Comparison of ENCODE assay signal across 26 cellular contexts in genomic region chr1:208531003-208531750, GRCh38.
DNase-seq lines count a peak whose midpoint lies in the region; ATAC-seq, FAIRE-seq and TF ChIP-seq lines count a peak whose summit lies in the region.
"Had no signal": no experiment of that assay in that cellular context is flagged by ENCODE, and none has a peak within 500 bp of the region (broad histone marks: within the 10 kb centered on the region; RNA-seq: fewer than 3 reads in every experiment).

No MANE protein-coding gene starts in this region.

- H3K27ac ChIP-seq in BLaER1 treated with 17β-estradiol and CSF1 and Interleukin-3, amounts not matched to agents 10 nM and 100 nM = no peak overlapping the region
- H3K27ac ChIP-seq in K562 (ENCODE audit: extremely low read depth, low read depth, low read length) (no peak overlapping the region), mesendoderm (ENCODE audit: low read depth, low read length) (no peak overlapping the region), stomach (no peak overlapping the region)
- H3K27ac ChIP-seq: A549, body of pancreas, heart left ventricle, prostate gland had no signal

- peak overlapping the region; percentile 31 for H3K56ac ChIP-seq in mesendoderm (ENCODE audit: low read length)

- no peak for TF ChIP-seq RAD21 in K562 (CRISPR knock-in tag; conservative IDR thresholded peaks at IDR 0.05 in 1 of 2, IDR thresholded peaks at IDR 0.05 in 1 of 2)

- H3K18ac ChIP-seq in mesendoderm (ENCODE audit: low read length) = no peak overlapping the region

- in situ Hi-C loops in K562 (cut with MboI) = no loop called here

- no peak overlapping the region for H3K4ac ChIP-seq in mesendoderm (ENCODE audit: low read depth, low read length)

- TF ChIP-seq POLR2A in K562 (conservative IDR thresholded peaks at IDR 0.05) (no peak), stomach (IDR thresholded peaks at IDR 0.05) (no peak)

- no peaks in the 10 kb centered on the region for H3K9me3 ChIP-seq in BLaER1 treated with 17β-estradiol and CSF1 and Interleukin-3, amounts not matched to agents 10 nM and 100 nM (replicated peaks in 1 of 11)
- H3K9me3 ChIP-seq in K562 (replicated peaks; ENCODE audit: control insufficient read depth, insufficient read depth, low read depth, low read length) (no peaks in the 10 kb centered on the region), stomach (no peaks in the 10 kb centered on the region)
- H3K9me3 ChIP-seq: A549, body of pancreas, Caco-2, HAP-1, heart left ventricle, prostate gland had no signal

- H3K36me3 ChIP-seq in BLaER1 treated with 17β-estradiol and CSF1 and Interleukin-3, amounts not matched to agents 10 nM and 100 nM = no peaks in the 10 kb centered on the region
- H3K36me3 ChIP-seq in K562 (ENCODE audit: control insufficient read depth, insufficient read depth, low read length) (no peaks in the 10 kb centered on the region), mesendoderm (ENCODE audit: control insufficient read depth, insufficient read depth, low read length) (no peaks in the 10 kb centered on the region), stomach (no peaks in the 10 kb centered on the region)
- H3K36me3 ChIP-seq: HAP-1, heart left ventricle, prostate gland had no signal

- no peaks in the 10 kb centered on the region for H3K79me1 ChIP-seq in mesendoderm (ENCODE audit: low read length)

- H2BK120ac ChIP-seq in mesendoderm (ENCODE audit: low read depth, low read length) = no peak overlapping the region

- POLR2A ChIA-PET in K562 (lab: Yijun Ruan, JAX) = interaction anchor here (1.1 kb wide), 3 partner anchors 12 to 23 kb away, joined by 3 to 5 read pairs (median 3); no protein-coding TSS in a partner anchor

- H3K4me1 ChIP-seq in BLaER1 treated with 17β-estradiol and CSF1 and Interleukin-3, amounts not matched to agents 10 nM and 100 nM = peaks cover 10 to 76% (median 67%) of the 10 kb centered on the region in 10 experiments; a peak in 19 of 20 replicates
- H3K4me1 ChIP-seq in K562 (replicated peaks in 1 of 2; ENCODE audit: control insufficient read depth in 2 of 2, insufficient read depth in 2 of 2, low read length in 2 of 2) = no peaks in the 10 kb centered on the region; a peak in 1 of 5 replicates
- peaks cover 19% of the 10 kb centered on the region for H3K4me1 ChIP-seq in mesendoderm (ENCODE audit: control insufficient read depth, low read depth, low read length)
- peaks cover 0 to 9% (median 0%) of the 10 kb centered on the region in 4 donors for H3K4me1 ChIP-seq in stomach
- H3K4me1 ChIP-seq: A549, body of pancreas, Caco-2, HAP-1, prostate gland had no signal

- no peak overlapping the region for H2AFZ ChIP-seq in K562 (ENCODE audit: low read depth, low read length)

- ATAC-seq in K562 = no peak
- ATAC-seq: A549; activated CD4-positive, CD25-positive, alpha-beta regulatory T cell treated with anti-CD3 and anti-CD28 coated beads, Interleukin-2, amount 50 U/mL, for 24 hours; activated CD8-positive, alpha-beta T cell treated with anti-CD3 and anti-CD28 coated beads for 36 hours; activated naive CD8-positive, alpha-beta T cell treated with anti-CD3 and anti-CD28 coated beads, Interleukin-2, amount 50 U/mL, for 24 hours; body of pancreas; heart left ventricle had no signal

- no peaks in the 10 kb centered on the region for H3K9me1 ChIP-seq in K562 (ENCODE audit: control insufficient read depth, insufficient read depth, low read length)

- FAIRE-seq in K562 (lab: Jason Lieb, UNC) = no peak
- FAIRE-seq: A549, GM12891, TTC549, urothelium cell line had no signal

- no peaks in the 10 kb centered on the region for H3K27me3 ChIP-seq in BLaER1 treated with 17β-estradiol and CSF1 and Interleukin-3, amounts not matched to agents 10 nM and 100 nM
- 0 out of 5 replicates have a peak, but pooled peaks cover 0 to 5% of the 10 kb centered on the region in 2 experiments for H3K27me3 ChIP-seq in K562 (ENCODE audit: control insufficient read depth in 2 of 2, insufficient read depth in 2 of 2, low read length in 2 of 2)
- H3K27me3 ChIP-seq in mesendoderm (ENCODE audit: insufficient read depth, low read length, poor library complexity) = no peaks in the 10 kb centered on the region
- H3K27me3 ChIP-seq in stomach = peaks cover 0 to 11% (median 0%) of the 10 kb centered on the region in 3 donors
- H3K27me3 ChIP-seq: body of pancreas had no signal

- no peak overlapping the region for H3K23ac ChIP-seq in mesendoderm (ENCODE audit: low read length)

- DNase-seq in NCI-H2171 treated with DMSO at 0.1 percent for 48 hours (lab: John Stamatoyannopoulos, UW) (peak; percentile 39), NCI-H2171 (lab: John Stamatoyannopoulos, UW) (no peak), K562 (ENCODE audit: extremely low read depth in 1 of 4, low spot score in 3 of 4) (no peak), mesendoderm (peak; percentile 49), stomach (no peak), DMS114 treated with DMSO at 0.1 percent for 48 hours (lab: John Stamatoyannopoulos, UW; ENCODE audit: unreplicated experiment) (no peak)
- DNase-seq in activated T-cell treated with anti-CD3 and anti-CD28 coated beads, Interleukin-2, amount 50 U/mL, for 48 hours = no peak
- DNase-seq: activated CD8-positive, alpha-beta T cell treated with anti-CD3 and anti-CD28 coated beads for 36 hours; activated effector memory CD4-positive, alpha-beta T cell treated with anti-CD3 and anti-CD28 coated beads, Interleukin-2, amount 50 U/mL, for 16 hours; activated naive CD8-positive, alpha-beta T cell treated with anti-CD3 and anti-CD28 coated beads, Interleukin-2, amount 50 U/mL, for 24 hours; Caco-2; Kasumi-1; MV-4-11; NCI-H187; SIG-M5; T-helper 1 cell had no signal

- H2AK5ac ChIP-seq in mesendoderm (ENCODE audit: low read length) = peak overlapping the region; percentile 25

- no peak for TF ChIP-seq EP300 in K562 (IDR thresholded peaks at IDR 0.05; ENCODE audit: low read length)
- TF ChIP-seq EP300 in stomach (IDR thresholded peaks at IDR 0.05) = no peak

- no TSS peak for BruUV-seq in K562 (replicated peaks; lab: Mats Ljungman, UMichigan)

- H3K4me2 ChIP-seq in BLaER1 treated with 17β-estradiol and CSF1 and Interleukin-3, amounts not matched to agents 10 nM and 100 nM = peak overlapping the region in 10 of 11 experiments; percentile 15 to 84 (median 70); a peak in 19 of 22 replicates
- H3K4me2 ChIP-seq in K562 (ENCODE audit: insufficient read depth, low read length) = no peak overlapping the region
- H3K4me2 ChIP-seq in mesendoderm (ENCODE audit: low read length) = no peak overlapping the region
- H3K4me2 ChIP-seq: A549 had no signal

- no peak for TF ChIP-seq CTCF in K562 (IDR thresholded peaks at IDR 0.05 in 2 of 3, conservative IDR thresholded peaks at IDR 0.05 in 1 of 3; ENCODE audit: insufficient read depth in 2 of 3, low read depth in 1 of 3, low read length in 3 of 3)
- no peak for TF ChIP-seq CTCF in stomach (IDR thresholded peaks at IDR 0.05)

- WGBS in K562 (ENCODE audit: insufficient coverage, low coverage, missing lambda C conversion rate) = 0% methylated on average over 11 of the region's 11 CpGs
- WGBS in mesendoderm (ENCODE audit: extremely low coverage, insufficient coverage, low lambda C conversion rate) = no CpG with 5 or more reads among the region's 11 CpGs
- 55 to 69% (median 63%) methylated on average over 11 of the region's 11 CpGs for WGBS in stomach, 5 donors

- no peaks in the 10 kb centered on the region for H4K20me1 ChIP-seq in BLaER1 treated with 17β-estradiol and CSF1 and Interleukin-3, amounts not matched to agents 10 nM and 100 nM
- no peaks in the 10 kb centered on the region for H4K20me1 ChIP-seq in K562 (replicated peaks; ENCODE audit: control insufficient read depth, insufficient read depth, low read length)

- 0 out of 22 replicates have a peak overlapping the region, but pooled peaks of 1 of the 11 experiments have one; percentile 21 for H3K9ac ChIP-seq in BLaER1 treated with 17β-estradiol and CSF1 and Interleukin-3, amounts not matched to agents 10 nM and 100 nM
- H3K9ac ChIP-seq in K562 (ENCODE audit: insufficient read depth in 1 of 2, low read depth in 2 of 2, low read length in 2 of 2) = no peak overlapping the region
- no peak overlapping the region for H3K9ac ChIP-seq in mesendoderm (ENCODE audit: low read length)

- H2BK15ac ChIP-seq in mesendoderm (replicated peaks; ENCODE audit: low read depth) = no peak overlapping the region

- no peak overlapping the region; a peak in 1 of 20 replicates for H3K4me3 ChIP-seq in BLaER1 treated with 17β-estradiol and CSF1 and Interleukin-3, amounts not matched to agents 10 nM and 100 nM
- H3K4me3 ChIP-seq in K562 = no peak overlapping the region
- no peak overlapping the region for H3K4me3 ChIP-seq in mesendoderm (ENCODE audit: low read length)
- no peak overlapping the region for H3K4me3 ChIP-seq in stomach
- H3K4me3 ChIP-seq: A549, body of pancreas, HAP-1, heart left ventricle, prostate gland had no signal

- CTCF ChIA-PET in K562 (lab: Yijun Ruan, JAX; ENCODE audit: low intra/inter-chr PET ratio) = no interaction called here

- intact Hi-C loops in K562 (cut with micrococcal nuclease) (no loop called here), stomach (cut with DNase I; ENCODE audit: low total_unique reads) (no loop called here)

- peak overlapping the region; percentile 0 for H2BK5ac ChIP-seq in mesendoderm (ENCODE audit: low read length)

- no peak overlapping the region for H4K5ac ChIP-seq in mesendoderm (ENCODE audit: low read length)

- H3K79me2 ChIP-seq in K562 (ENCODE audit: control insufficient read depth, insufficient read depth, low read length) = no peaks in the 10 kb centered on the region
- no peaks in the 10 kb centered on the region for H3K79me2 ChIP-seq in mesendoderm (ENCODE audit: control insufficient read depth, insufficient read depth, low read length)

- no peak overlapping the region for H4K8ac ChIP-seq in mesendoderm (ENCODE audit: low read depth, low read length)

TF ChIP-seq in K562, 482 proteins besides CTCF, POLR2A, EP300 and RAD21 (continues in another document):
- no peak for TF ChIP-seq STAG1 (CRISPR knock-in tag; IDR thresholded peaks at IDR 0.05; ENCODE audit: borderline replicate concordance)

Comparison
In these comparisons a context has a peak if more than half of its experiments do, and no peak if none do; other contexts are left out.
1. DNase-seq: peak in NCI-H2171 treated with DMSO at 0.1 percent for 48 hours (single experiment) and mesendoderm (single experiment); none in NCI-H2171 (single experiment), K562 (0 of 4), activated T-cell treated with anti-CD3 and anti-CD28 coated beads, Interleukin-2, amount 50 U/mL, for 48 hours (0 of 2), stomach (single experiment) and DMS114 treated with DMSO at 0.1 percent for 48 hours (single experiment).
2. H3K4me2 ChIP-seq: peak in BLaER1 treated with 17β-estradiol and CSF1 and Interleukin-3, amounts not matched to agents 10 nM and 100 nM (10 of 11); none in K562 (single experiment) and mesendoderm (single experiment).